Comparison of ENCODE assay signal across 8 cellular contexts in the genomic region with DNA sequence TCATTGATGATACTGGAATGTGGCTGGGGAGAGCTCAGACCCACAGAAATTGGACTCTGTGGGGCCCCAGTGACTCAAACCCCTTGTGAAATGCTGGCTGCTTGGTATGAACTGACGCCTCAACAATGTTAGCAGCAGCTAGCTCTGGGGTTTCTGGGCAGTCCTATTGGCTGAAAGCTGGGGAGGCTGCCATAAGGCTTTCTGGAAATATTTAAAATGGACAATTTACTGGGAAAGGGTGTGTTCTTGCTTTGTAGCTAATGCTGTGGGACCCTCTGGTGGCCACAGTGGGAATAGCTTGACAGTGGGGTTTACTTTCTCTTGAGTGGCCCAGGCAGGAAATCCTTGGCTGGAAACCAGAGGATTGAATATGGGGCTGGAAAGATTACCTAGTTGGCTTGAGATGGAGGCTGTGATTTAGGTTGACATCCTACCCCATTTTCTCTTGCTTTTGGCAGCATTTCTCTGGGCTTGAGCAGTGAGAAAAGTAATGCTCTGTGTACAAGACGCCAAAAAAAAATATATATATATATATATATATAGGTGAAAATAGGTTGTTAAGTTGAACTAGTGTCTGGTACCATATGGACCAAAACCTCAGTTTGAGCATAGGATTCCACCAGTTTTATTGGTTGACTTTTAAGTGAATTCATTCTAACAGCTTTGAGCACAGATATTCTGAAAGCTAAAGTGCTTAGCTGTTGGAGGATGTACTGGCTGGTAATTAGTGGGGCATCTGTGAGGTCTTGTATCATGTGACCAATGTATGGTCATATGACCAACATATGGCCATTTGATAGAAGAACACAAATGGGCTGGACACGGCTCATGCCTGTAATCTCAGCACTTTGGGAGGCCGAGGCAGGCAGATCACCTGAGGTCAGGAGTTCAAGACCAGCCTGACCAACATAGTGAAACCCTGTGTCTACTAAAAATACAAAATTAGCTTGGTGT. TPM values are rescaled to one million over a fixed set of nuclear protein-coding genes. Genes with fewer than 3 reads are reported as not detected.
DNase-seq lines count a peak whose midpoint lies in the region; ATAC-seq and TF ChIP-seq lines count a peak whose summit lies in the region.

No MANE protein-coding gene starts in this region.

- POLR2A ChIA-PET in activated CD4-positive, alpha-beta memory T cell treated with anti-CD3 and anti-CD28 coated beads for 36 hours (lab: Charles Lee): interaction anchor here (0.7 to 2.0 kb wide), 6 partner anchors 17 to 81 kb away, joined by 3 to 4 read pairs (median 4); no protein-coding TSS in a partner anchor

- CTCF ChIA-PET in activated CD4-positive, alpha-beta memory T cell treated with anti-CD3 and anti-CD28 coated beads for 36 hours (lab: Charles Lee): interaction anchor here (0.6 to 30.4 kb wide), 49 partner anchors 9 to 557 kb away, joined by 3 to 587 read pairs (median 5); a partner anchor contains a TSS

- H3K36me3 Mint-ChIP-seq in activated CD4-positive, alpha-beta memory T cell treated with anti-CD3 and anti-CD28 coated beads for 36 hours: no peaks in the 10 kb centered on the region
- no peaks in the 10 kb centered on the region for H3K36me3 Mint-ChIP-seq in mesothelial cell of epicardium

- TF ChIP-seq CTCF in HFF-Myc (IDR thresholded peaks at IDR 0.05; ENCODE audit: low read depth, low read length, missing control alignments): peak; percentile 96
- peak; percentile 95 for TF ChIP-seq CTCF in mesothelial cell of epicardium (IDR thresholded peaks at IDR 0.05; ENCODE audit: unreplicated experiment)

- no peaks in the 10 kb centered on the region for H3K9me3 ChIP-seq in effector memory CD4-positive, alpha-beta T cell (ENCODE audit: control insufficient read depth, low read length)

- H3K27ac ChIP-seq in effector memory CD4-positive, alpha-beta T cell (ENCODE audit: insufficient read depth, low read length, poor library complexity, severe bottlenecking): no peak overlapping the region

- peak in 11 of 14 donors; percentile 9 to 76 (median 41) for DNase-seq in C1 segment of cervical spinal cord (lab: John Stamatoyannopoulos, UW)
- DNase-seq in HFF-Myc (ENCODE audit: extremely low read depth, low read depth): peak; percentile 81
- peak; percentile 41 for DNase-seq in NCI-H774 (lab: John Stamatoyannopoulos, UW)
- peak; percentile 83 for DNase-seq in activated CD4-positive, alpha-beta memory T cell treated with anti-CD3 and anti-CD28 coated beads for 36 hours
- DNase-seq in effector memory CD4-positive, alpha-beta T cell: peak; percentile 53 to 72 (median 56)
- DNase-seq in mesothelial cell of epicardium (ENCODE audit: low spot score in 2 of 2, unreplicated experiment in 2 of 2): peak; percentile 67 to 88
- peak; percentile 71 for DNase-seq in stimulated activated CD8-positive, alpha-beta memory T cell treated with anti-CD3 and anti-CD28 coated beads, Interleukin-15, amount 100 ng/mL, for 1 hour (ENCODE audit: low read depth)

- peaks cover 11% of the 10 kb centered on the region for H3K4me1 Mint-ChIP-seq in activated CD4-positive, alpha-beta memory T cell treated with anti-CD3 and anti-CD28 coated beads for 36 hours (ENCODE audit: low read depth)
- peaks cover 6% of the 10 kb centered on the region for H3K4me1 Mint-ChIP-seq in mesothelial cell of epicardium

- no peak overlapping the region for H3K4me3 Mint-ChIP-seq in activated CD4-positive, alpha-beta memory T cell treated with anti-CD3 and anti-CD28 coated beads for 36 hours
- no peak overlapping the region for H3K4me3 Mint-ChIP-seq in mesothelial cell of epicardium

- H3K27ac Mint-ChIP-seq in activated CD4-positive, alpha-beta memory T cell treated with anti-CD3 and anti-CD28 coated beads for 36 hours: no peak overlapping the region
- H3K27ac Mint-ChIP-seq in mesothelial cell of epicardium: no peak overlapping the region

- ATAC-seq in HG03457 (IDR thresholded peaks at IDR 0.05; ENCODE audit: unreplicated experiment): no peak

- H3K4me3 ChIP-seq in HFF-Myc (replicated peaks; ENCODE audit: low read depth, low read length): no peak overlapping the region
- H3K4me3 ChIP-seq in effector memory CD4-positive, alpha-beta T cell (ENCODE audit: insufficient read depth, low read depth, low read length, poor library complexity, severe bottlenecking): no peak overlapping the region

- H3K4me1 ChIP-seq in effector memory CD4-positive, alpha-beta T cell (ENCODE audit: control insufficient read depth, insufficient read depth, low read length, poor library complexity, severe bottlenecking): no peaks in the 10 kb centered on the region

- H3K27me3 ChIP-seq in effector memory CD4-positive, alpha-beta T cell (replicated peaks; ENCODE audit: control insufficient read depth, insufficient read depth, low read length, poor library complexity, severe bottlenecking): no peaks in the 10 kb centered on the region

- peaks cover 3% of the 10 kb centered on the region for H3K27me3 Mint-ChIP-seq in activated CD4-positive, alpha-beta memory T cell treated with anti-CD3 and anti-CD28 coated beads for 36 hours
- peaks cover 19% of the 10 kb centered on the region for H3K27me3 Mint-ChIP-seq in mesothelial cell of epicardium (ENCODE audit: low read depth)

- no peaks in the 10 kb centered on the region for H3K36me3 ChIP-seq in effector memory CD4-positive, alpha-beta T cell (ENCODE audit: control insufficient read depth, insufficient read depth, low read length)

- H3K9me3 Mint-ChIP-seq in activated CD4-positive, alpha-beta memory T cell treated with anti-CD3 and anti-CD28 coated beads for 36 hours: no peaks in the 10 kb centered on the region
- H3K9me3 Mint-ChIP-seq in mesothelial cell of epicardium: no peaks in the 10 kb centered on the region

- intact Hi-C loops in activated CD4-positive, alpha-beta memory T cell treated with anti-CD3 and anti-CD28 coated beads for 36 hours (cut with micrococcal nuclease): loop anchor here (1.0 kb wide), 2 partner anchors 34 to 68 kb away; no protein-coding TSS in a partner anchor

RNA-seq across cellular contexts. Expression of a gene that starts 8.2 kb away (rescaled TPM):
- 100 to 1,000 TPM; 257 to 270 TPM for total RNA-seq in activated CD4-positive, alpha-beta memory T cell treated with anti-CD3 and anti-CD28 coated beads for 36 hours
- total RNA-seq in mesothelial cell of epicardium: 219 to 234 TPM (median 222 TPM) in 3 replicates

RNA-seq across cellular contexts. Expression of a gene that starts 34.9 kb away (rescaled TPM):
- total RNA-seq in activated CD4-positive, alpha-beta memory T cell treated with anti-CD3 and anti-CD28 coated beads for 36 hours: 100 to 1,000 TPM; 460 to 477 TPM
- 351 to 373 TPM (median 358 TPM) in 3 replicates for total RNA-seq in mesothelial cell of epicardium
